Comparison of ENCODE assay signal across 25 cellular contexts in the genomic region with DNA sequence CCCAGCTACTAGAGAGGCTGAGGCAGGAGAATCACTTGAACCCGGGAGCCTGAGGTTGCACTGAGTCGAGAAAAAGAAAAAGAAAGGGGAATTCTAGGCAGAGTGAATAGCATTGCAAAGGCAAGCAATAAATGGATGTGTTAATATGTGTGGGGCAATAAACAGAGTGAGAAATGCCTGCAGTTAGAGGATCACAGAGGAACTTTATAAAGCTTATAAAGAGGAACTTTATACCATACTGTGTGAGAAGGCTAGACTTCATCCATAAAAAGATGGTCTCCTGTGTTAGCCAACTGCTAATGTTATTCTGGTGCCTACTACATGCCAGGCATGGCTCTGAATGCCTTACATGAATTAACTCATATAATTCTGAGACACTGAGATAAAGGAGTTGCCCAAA. TPM values are rescaled to one million over a fixed set of nuclear protein-coding genes. Genes with fewer than 3 reads are reported as not detected.
"Had no signal": no experiment of that assay in that cellular context is flagged by ENCODE, and none has a peak within 500 bp of the region (broad histone marks: within the 10 kb centered on the region; RNA-seq: fewer than 3 reads in every experiment).

No MANE protein-coding gene starts in this region.

- H3K9me3 Mint-ChIP-seq: nephron progenitor cell; T-helper 2 cell treated with Interferon-gamma antibody and Interleukin-4, amounts not matched to agents 5 μg/mL and 100 μg/mL, for 36 hours; type B pancreatic cell had no signal

- H3K27ac ChIP-seq: gastroesophageal sphincter, left lung, right atrium auricular region, skin epidermis, suprapubic skin had no signal

- H3K36me3 ChIP-seq: gastroesophageal sphincter, left lung, right atrium auricular region, suprapubic skin had no signal

- H3K4me3 ChIP-seq: gastroesophageal sphincter, left lung, right atrium auricular region, skin epidermis, suprapubic skin had no signal

- H3K9me3 ChIP-seq: gastroesophageal sphincter, left lung, right atrium auricular region, suprapubic skin had no signal

- H3K36me3 Mint-ChIP-seq: type B pancreatic cell had no signal

- H3K27ac Mint-ChIP-seq: endodermal cell; nephron progenitor cell; T-helper 2 cell treated with Interferon-gamma antibody and Interleukin-4, amounts not matched to agents 5 μg/mL and 100 μg/mL, for 36 hours; type B pancreatic cell had no signal

- DNase-seq: activated CD4-positive, alpha-beta T cell treated with anti-CD3 and anti-CD28 coated beads for 1 hour; activated CD4-positive, alpha-beta T cell treated with anti-CD3 and anti-CD28 coated beads, Interleukin-2, amount 50 U/mL, for 4 hours; activated naive CD4-positive, alpha-beta T cell treated with Interleukin-2 at 50 U/mL for 16 hours; activated T-cell treated with anti-CD3 and anti-CD28 coated beads for 4 hours; aorta; left lung; nephron progenitor cell; occipital lobe; stimulated activated CD4-positive, alpha-beta T cell treated with anti-CD3 and anti-CD28 coated beads, Interleukin-4, amount 100 ng/mL, for 4 hours; stimulated activated CD8-positive, alpha-beta memory T cell treated with anti-CD3 and anti-CD28 coated beads, Interleukin-4, amount 100 ng/mL, for 48 hours; stimulated activated naive CD4-positive, alpha-beta T cell treated with Interleukin-2 at 50 U/mL for 16 hours had no signal

- ATAC-seq: gastroesophageal sphincter had no signal

- H3K4me3 Mint-ChIP-seq: endodermal cell; nephron progenitor cell; T-helper 2 cell treated with Interferon-gamma antibody and Interleukin-4, amounts not matched to agents 5 μg/mL and 100 μg/mL, for 36 hours; type B pancreatic cell had no signal

RNA-seq across cellular contexts. Expression of gene B3GNT6, which starts 0.8 kb away (rescaled TPM):
- total RNA-seq: aorta, chondrocyte, dermis microvascular lymphatic vessel endothelial cell, endodermal cell, epithelial cell of proximal tubule, mammary epithelial cell, mononuclear cell, occipital lobe, posterior vena cava, right atrium auricular region, suprapubic skin had no signal
- polyA plus RNA-seq: aorta, keratinocyte, mammary epithelial cell had no signal
